In the genomic region with DNA sequence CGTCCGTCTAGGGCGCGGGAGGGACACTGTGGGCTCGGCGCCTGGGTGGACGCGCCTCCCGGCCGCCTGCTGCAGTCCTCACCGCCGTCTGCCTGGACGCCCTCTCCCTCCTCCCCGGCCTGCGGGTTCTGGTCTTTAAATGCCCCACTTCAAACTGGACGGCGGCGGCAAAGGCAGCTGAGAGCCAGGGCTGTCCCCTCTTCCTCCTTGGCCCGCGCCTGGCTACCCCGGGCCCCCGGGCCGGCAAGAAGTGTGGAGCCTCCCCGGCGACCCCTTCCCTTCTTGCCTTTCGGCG, we compare ENCODE assay signal across 8 cellular contexts. TPM values are rescaled to one million over a fixed set of nuclear protein-coding genes. Genes with fewer than 3 reads are reported as not detected.
A peak's percentile ranks its signal among the peaks of the same experiment; 100 is the strongest.
DNase-seq lines count a peak whose midpoint lies in the region; ATAC-seq and TF ChIP-seq lines count a peak whose summit lies in the region.

No MANE protein-coding gene starts in this region.

- H3K4me1 Mint-ChIP-seq in activated CD4-positive, alpha-beta T cell treated with anti-CD3 and anti-CD28 coated beads for 36 hours: peaks cover 40% of the 10 kb centered on the region
- H3K4me1 Mint-ChIP-seq in endothelial cell (ENCODE audit: unreplicated experiment): peaks cover 45% of the 10 kb centered on the region

- POLR2A ChIA-PET in activated CD4-positive, alpha-beta T cell treated with anti-CD3 and anti-CD28 coated beads for 36 hours (lab: Charles Lee): interaction anchor here (0.5 to 2.8 kb wide), 9 partner anchors 31 to 739 kb away, joined by 3 to 9 read pairs (median 4); a partner anchor contains a TSS

- DNase-seq in Daoy (ENCODE audit: low read depth) (peak; percentile 66), HuH-7 (ENCODE audit: low spot score) (peak; percentile 57), endothelial cell (ENCODE audit: low spot score) (peak; percentile 62), mesenteric fat pad (ENCODE audit: low spot score) (peak; percentile 91), tibial nerve (ENCODE audit: low spot score in 2 of 2) (peak; percentile 24 to 43), G401 (ENCODE audit: low spot score) (no peak)
- no peak for DNase-seq in activated CD4-positive, alpha-beta T cell treated with anti-CD3 and anti-CD28 coated beads for 36 hours

- no peak for TF ChIP-seq POLR2A in tibial nerve (IDR thresholded peaks at IDR 0.05)

- H3K4me3 ChIP-seq in tibial nerve: peak overlapping the region; percentile 39 to 94 (median 90)

- H3K27ac Mint-ChIP-seq in activated CD4-positive, alpha-beta T cell treated with anti-CD3 and anti-CD28 coated beads for 36 hours: peak overlapping the region; percentile 100
- peak overlapping the region; percentile 95 for H3K27ac Mint-ChIP-seq in endothelial cell (ENCODE audit: unreplicated experiment)

- H3K9me3 ChIP-seq in tibial nerve: no peaks in the 10 kb centered on the region

- TF ChIP-seq CTCF in endothelial cell (IDR thresholded peaks at IDR 0.05; ENCODE audit: unreplicated experiment): no peak
- TF ChIP-seq CTCF in tibial nerve (IDR thresholded peaks at IDR 0.05): no peak

- H3K4me1 ChIP-seq in tibial nerve: peaks cover 0 to 48% (median 12%) of the 10 kb centered on the region in 4 donors

- no peaks in the 10 kb centered on the region for H3K9me3 Mint-ChIP-seq in activated CD4-positive, alpha-beta T cell treated with anti-CD3 and anti-CD28 coated beads for 36 hours (ENCODE audit: low read depth)
- H3K9me3 Mint-ChIP-seq in endothelial cell (ENCODE audit: unreplicated experiment): no peaks in the 10 kb centered on the region

- H3K36me3 ChIP-seq in tibial nerve: no peaks in the 10 kb centered on the region

- in situ Hi-C loops in G401 (cut with HindIII; ENCODE audit: low sequenced_read_pairs): no loop called here

- CTCF ChIA-PET in activated CD4-positive, alpha-beta T cell treated with anti-CD3 and anti-CD28 coated beads for 36 hours (lab: Charles Lee): interaction anchor here (0.7 to 1.8 kb wide), 6 partner anchors 15 to 185 kb away, joined by 3 to 8 read pairs (median 3); no protein-coding TSS in a partner anchor

- H3K36me3 Mint-ChIP-seq in activated CD4-positive, alpha-beta T cell treated with anti-CD3 and anti-CD28 coated beads for 36 hours (ENCODE audit: low read depth): peaks cover 45% of the 10 kb centered on the region
- peaks cover 15% of the 10 kb centered on the region for H3K36me3 Mint-ChIP-seq in endothelial cell (ENCODE audit: low read depth, unreplicated experiment)

- TF ChIP-seq EP300 in tibial nerve (IDR thresholded peaks at IDR 0.05): no peak

- WGBS in tibial nerve, 2 donors: 0% methylated on average over 9 to 22 of the region's 27 CpGs

- ATAC-seq in GM21447 (IDR thresholded peaks at IDR 0.05; ENCODE audit: unreplicated experiment): peak; percentile 7
- peak; percentile 0 for ATAC-seq in activated CD4-positive, alpha-beta T cell treated with anti-CD3 and anti-CD28 coated beads for 36 hours

- peak overlapping the region; percentile 100 for H3K4me3 Mint-ChIP-seq in activated CD4-positive, alpha-beta T cell treated with anti-CD3 and anti-CD28 coated beads for 36 hours
- peak overlapping the region; percentile 98 for H3K4me3 Mint-ChIP-seq in endothelial cell (ENCODE audit: unreplicated experiment)

- no peaks in the 10 kb centered on the region for H3K27me3 ChIP-seq in tibial nerve

- peak overlapping the region; percentile 56 to 99 (median 96) for H3K27ac ChIP-seq in tibial nerve

- no peaks in the 10 kb centered on the region for H3K27me3 Mint-ChIP-seq in activated CD4-positive, alpha-beta T cell treated with anti-CD3 and anti-CD28 coated beads for 36 hours
- H3K27me3 Mint-ChIP-seq in endothelial cell (ENCODE audit: unreplicated experiment): peaks cover 3% of the 10 kb centered on the region

- intact Hi-C loops in activated CD4-positive, alpha-beta T cell treated with anti-CD3 and anti-CD28 coated beads for 36 hours (cut with DNase I, micrococcal nuclease): loop anchor here (2.0 to 5.0 kb wide), 16 partner anchors 96 to 739 kb away; a partner anchor contains a TSS

RNA-seq across cellular contexts. Expression of a gene that starts 0.4 kb away (rescaled TPM):
- 10.9 and 12.3 TPM in 2 replicates for total RNA-seq in Daoy (2014; rRNA removed; shearing (Covaris generic))
- 100 to 1,000 TPM; 112 to 163 TPM for total RNA-seq in activated CD4-positive, alpha-beta T cell treated with anti-CD3 and anti-CD28 coated beads for 36 hours
- total RNA-seq in endothelial cell (ENCODE audit: unreplicated experiment) (62.0 TPM), mesenteric fat pad (97.9 TPM), tibial nerve (100 to 1,000 TPM; 154 to 177 (median 169) TPM)
- total RNA-seq in G401 (2014; rRNA removed; shearing (Covaris generic)): 0.68 and 8.5 TPM in 2 replicates

Comparison
In these comparisons a context has a peak if more than half of its experiments do, and no peak if none do; other contexts are left out.
1. DNase-seq: peak in Daoy (single experiment), HuH-7 (single experiment), endothelial cell (single experiment), mesenteric fat pad (single experiment) and tibial nerve (2 of 2); none in activated CD4-positive, alpha-beta T cell treated with anti-CD3 and anti-CD28 coated beads for 36 hours (single experiment) and G401 (single experiment).